8 cellular contexts compared by ENCODE assay signal in genomic region chr1:59316497-59317128, GRCh38. TPM values are rescaled to one million over a fixed set of nuclear protein-coding genes. Genes with fewer than 3 reads are reported as not detected.
DNase-seq lines count a peak whose midpoint lies in the region; ATAC-seq and TF ChIP-seq lines count a peak whose summit lies in the region.

No MANE protein-coding gene starts in this region.

- H3K27ac ChIP-seq in coronary artery: peak overlapping the region; percentile 9 to 64

- intact Hi-C loops in natural killer cell (cut with micrococcal nuclease): loop anchor here (2.0 kb wide), 1 partner anchor 20 kb away; the partner anchor contains the start of gene FGGY

- H3K4me3 Mint-ChIP-seq in natural killer cell: peak overlapping the region; percentile 87

- H3K4me3 ChIP-seq in AG10803 (ENCODE audit: low read length) (peak overlapping the region; percentile 37), coronary artery (peak overlapping the region; percentile 52)

- ATAC-seq in HG02759 (IDR thresholded peaks at IDR 0.05; ENCODE audit: unreplicated experiment) (peak; percentile 59), natural killer cell (peak; percentile 84 to 92 (median 85))
- ATAC-seq in activated naive CD4-positive, alpha-beta T cell treated with anti-CD3 and anti-CD28 coated beads, Interleukin-2, amount 50 U/mL, for 72 hours: no peak

- in situ Hi-C loops in GM13977 (cut with MboI; ENCODE audit: low pct_unique_long_range_greater_than_20kb, low sequenced_read_pairs, unreplicated experiment): no loop called here

- H3K36me3 Mint-ChIP-seq in natural killer cell: no peaks in the 10 kb centered on the region
- peaks cover 0 to 13% of the 10 kb centered on the region in 2 donors for H3K36me3 Mint-ChIP-seq in activated naive CD4-positive, alpha-beta T cell treated with anti-CD3 and anti-CD28 coated beads, Interleukin-2, amount 50 U/mL, for 72 hours

- H3K9me3 Mint-ChIP-seq in natural killer cell: no peaks in the 10 kb centered on the region
- peaks cover under 1 to 7% of the 10 kb centered on the region in 2 donors for H3K9me3 Mint-ChIP-seq in activated naive CD4-positive, alpha-beta T cell treated with anti-CD3 and anti-CD28 coated beads, Interleukin-2, amount 50 U/mL, for 72 hours

- TF ChIP-seq CTCF in AG10803 (conservative IDR thresholded peaks at IDR 0.05; ENCODE audit: low read length): no peak
- no peak for TF ChIP-seq CTCF in coronary artery (IDR thresholded peaks at IDR 0.05)
- no peak for TF ChIP-seq CTCF in natural killer cell (IDR thresholded peaks at IDR 0.05)
- TF ChIP-seq CTCF in GM13977 (IDR thresholded peaks at IDR 0.05; ENCODE audit: extremely low read depth, insufficient read depth, missing control alignments): no peak

- peaks cover 65 to 70% of the 10 kb centered on the region in 2 donors for H3K4me1 Mint-ChIP-seq in natural killer cell

- DNase-seq in AG10803 (ENCODE audit: low read depth) (peak; percentile 66), coronary artery (ENCODE audit: low spot score) (no peak), natural killer cell (no peak), GM13977 (ENCODE audit: low spot score) (no peak), C1 segment of cervical spinal cord (lab: John Stamatoyannopoulos, UW) (no peak), NCI-H1436 (lab: John Stamatoyannopoulos, UW) (no peak)
- DNase-seq in activated naive CD4-positive, alpha-beta T cell treated with anti-CD3 and anti-CD28 coated beads, Interleukin-2, amount 50 U/mL, for 72 hours (ENCODE audit: low spot score in 2 of 2): no peak

- H3K27me3 Mint-ChIP-seq in natural killer cell (ENCODE audit: low read depth in 2 of 2): peaks cover 4 to 7% of the 10 kb centered on the region in 2 donors

- H3K27ac Mint-ChIP-seq in natural killer cell: peak overlapping the region; percentile 77 to 93
- no peak overlapping the region for H3K27ac Mint-ChIP-seq in activated naive CD4-positive, alpha-beta T cell treated with anti-CD3 and anti-CD28 coated beads, Interleukin-2, amount 50 U/mL, for 72 hours

RNA-seq across cellular contexts. Expression of gene FGGY, which starts 19.7 kb away (rescaled TPM):
- 10 to 100 TPM; 21.8 to 31.5 (median 21.8) TPM for total RNA-seq in natural killer cell
- 10 to 100 TPM; 15.0 to 17.0 TPM for total RNA-seq in activated naive CD4-positive, alpha-beta T cell treated with anti-CD3 and anti-CD28 coated beads, Interleukin-2, amount 50 U/mL, for 72 hours

Comparison
In these comparisons a context has a peak if more than half of its experiments do, and no peak if none do; other contexts are left out.
1. ATAC-seq: peak in HG02759 (single experiment) and natural killer cell (3 of 3); none in activated naive CD4-positive, alpha-beta T cell treated with anti-CD3 and anti-CD28 coated beads, Interleukin-2, amount 50 U/mL, for 72 hours (0 of 2).
2. H3K27ac Mint-ChIP-seq: peak in natural killer cell (2 of 2); none in activated naive CD4-positive, alpha-beta T cell treated with anti-CD3 and anti-CD28 coated beads, Interleukin-2, amount 50 U/mL, for 72 hours (0 of 2).